ENCODE assay signal across 1 cellular context in genomic region chr22:38353142-38353629, GRCh38.
A peak's percentile ranks its signal among the peaks of the same experiment; 100 is the strongest.
TF ChIP-seq lines count a peak whose summit lies in the region.

No MANE protein-coding gene starts in this region.

TF ChIP-seq in HepG2, 621 proteins besides CTCF, POLR2A, EP300 and RAD21 (continued from another document and continues in another):
- 0 out of 2 replicates have a peak, but pooled peaks have one; percentile 22 for TF ChIP-seq TFE3 (CRISPR knock-in tag; IDR thresholded peaks at IDR 0.05)
- no peak for TF ChIP-seq NCOA5 (CRISPR knock-in tag; IDR thresholded peaks at IDR 0.05)
- TF ChIP-seq PRDM10 (CRISPR knock-in tag; IDR thresholded peaks at IDR 0.05; ENCODE audit: low read depth): no peak
- TF ChIP-seq ZNF614 (CRISPR knock-in tag; IDR thresholded peaks at IDR 0.05; ENCODE audit: borderline replicate concordance): 0 out of 2 replicates have a peak, but pooled peaks have one; percentile 33
- TF ChIP-seq ZBTB4 (CRISPR knock-in tag; IDR thresholded peaks at IDR 0.05; ENCODE audit: borderline replicate concordance): 0 out of 2 replicates have a peak, but pooled peaks have one; percentile 7
- no peak for TF ChIP-seq PRDM15 (CRISPR knock-in tag; IDR thresholded peaks at IDR 0.05)
- TF ChIP-seq NFYC (CRISPR knock-in tag; IDR thresholded peaks at IDR 0.05): no peak
- TF ChIP-seq GABPB1 (CRISPR knock-in tag; IDR thresholded peaks at IDR 0.05): peak; percentile 61; the same call in 1 of the 2 replicates
- no peak for TF ChIP-seq ZHX1 (CRISPR knock-in tag; IDR thresholded peaks at IDR 0.05; ENCODE audit: low read depth)
- peak; percentile 31; the same call in 1 of the 2 replicates for TF ChIP-seq CBFB (CRISPR knock-in tag; IDR thresholded peaks at IDR 0.05)
- peak; percentile 97 for TF ChIP-seq STAG1 (CRISPR knock-in tag; IDR thresholded peaks at IDR 0.05)
- peak; percentile 39; the same call in 1 of the 2 replicates for TF ChIP-seq MTA1 (CRISPR knock-in tag; IDR thresholded peaks at IDR 0.05; ENCODE audit: borderline replicate concordance)
- peak; percentile 90 for TF ChIP-seq ZNF629 (CRISPR knock-in tag; conservative IDR thresholded peaks at IDR 0.05)
- TF ChIP-seq MAZ (IDR thresholded peaks at IDR 0.05; ENCODE audit: borderline replicate concordance, low read depth, low read length): peak; percentile 57; the same call in 1 of the 2 replicates
- TF ChIP-seq MAZ (CRISPR knock-in tag; IDR thresholded peaks at IDR 0.05; ENCODE audit: low read depth): no peak; the same call in 1 of the 2 replicates
- no peak for TF ChIP-seq ZNF850 (CRISPR knock-in tag; conservative IDR thresholded peaks at IDR 0.05)
- TF ChIP-seq PHF8 (CRISPR knock-in tag; IDR thresholded peaks at IDR 0.05): 0 out of 2 replicates have a peak, but pooled peaks have one; percentile 19
- TF ChIP-seq ZNF782 (CRISPR knock-in tag; IDR thresholded peaks at IDR 0.05; ENCODE audit: borderline replicate concordance): 0 out of 2 replicates have a peak, but pooled peaks have one; percentile 42
- no peak for TF ChIP-seq DMAP1 (CRISPR knock-in tag; IDR thresholded peaks at IDR 0.05)
- TF ChIP-seq ZNF605 (CRISPR knock-in tag; IDR thresholded peaks at IDR 0.05): 0 out of 2 replicates have a peak, but pooled peaks have one; percentile 16
- TF ChIP-seq TFDP2 (CRISPR knock-in tag; IDR thresholded peaks at IDR 0.05): no peak
- 0 out of 2 replicates have a peak, but pooled peaks have one; percentile 10 for TF ChIP-seq AHR (CRISPR knock-in tag; IDR thresholded peaks at IDR 0.05)
- no peak for TF ChIP-seq ZFP36 (IDR thresholded peaks at IDR 0.05; ENCODE audit: borderline replicate concordance, low read depth, low read length, partially characterized antibody)
- no peak for TF ChIP-seq KAT7 (CRISPR knock-in tag; IDR thresholded peaks at IDR 0.05; ENCODE audit: borderline replicate concordance)
- no peak for TF ChIP-seq CENPBD1 (CRISPR knock-in tag; IDR thresholded peaks at IDR 0.05; ENCODE audit: borderline replicate concordance, low read depth)
- no peak for TF ChIP-seq JUN (CRISPR knock-in tag; IDR thresholded peaks at IDR 0.05)
- TF ChIP-seq ZBED4 (CRISPR knock-in tag; IDR thresholded peaks at IDR 0.05; ENCODE audit: borderline replicate concordance): 0 out of 2 replicates have a peak, but pooled peaks have one; percentile 28
- TF ChIP-seq ZMYM3 (CRISPR knock-in tag; IDR thresholded peaks at IDR 0.05): peak; percentile 53; the same call in 1 of the 2 replicates
- peak; percentile 93 for TF ChIP-seq ZNF263 (CRISPR knock-in tag; IDR thresholded peaks at IDR 0.05)
- TF ChIP-seq KLF16 (CRISPR knock-in tag; IDR thresholded peaks at IDR 0.05): 0 out of 4 replicates have a peak, but pooled peaks of 1 of the 2 experiments have one; percentile 26
- peak; percentile 39; the same call in 1 of the 2 replicates for TF ChIP-seq ETV6 (CRISPR knock-in tag; conservative IDR thresholded peaks at IDR 0.05)
- peak; percentile 19; the same call in 1 of the 2 replicates for TF ChIP-seq ZNF768 (CRISPR knock-in tag; IDR thresholded peaks at IDR 0.05)
- 0 out of 2 replicates have a peak, but pooled peaks have one; percentile 23 for TF ChIP-seq RARA (CRISPR knock-in tag; IDR thresholded peaks at IDR 0.05)
- peak; percentile 61 for TF ChIP-seq YY1 (IDR thresholded peaks at IDR 0.05; ENCODE audit: insufficient read depth, insufficient replicate concordance, low read depth, low read length)
- TF ChIP-seq SOX5 (CRISPR knock-in tag; IDR thresholded peaks at IDR 0.05; ENCODE audit: borderline replicate concordance): no peak
- TF ChIP-seq NFE2L1 (CRISPR knock-in tag; IDR thresholded peaks at IDR 0.05; ENCODE audit: borderline replicate concordance): no peak
- 0 out of 2 replicates have a peak, but pooled peaks have one; percentile 21 for TF ChIP-seq MEIS2 (CRISPR knock-in tag; IDR thresholded peaks at IDR 0.05)
- no peak for TF ChIP-seq ZNF282 (IDR thresholded peaks at IDR 0.05; ENCODE audit: partially characterized antibody)
